In the genomic region with DNA sequence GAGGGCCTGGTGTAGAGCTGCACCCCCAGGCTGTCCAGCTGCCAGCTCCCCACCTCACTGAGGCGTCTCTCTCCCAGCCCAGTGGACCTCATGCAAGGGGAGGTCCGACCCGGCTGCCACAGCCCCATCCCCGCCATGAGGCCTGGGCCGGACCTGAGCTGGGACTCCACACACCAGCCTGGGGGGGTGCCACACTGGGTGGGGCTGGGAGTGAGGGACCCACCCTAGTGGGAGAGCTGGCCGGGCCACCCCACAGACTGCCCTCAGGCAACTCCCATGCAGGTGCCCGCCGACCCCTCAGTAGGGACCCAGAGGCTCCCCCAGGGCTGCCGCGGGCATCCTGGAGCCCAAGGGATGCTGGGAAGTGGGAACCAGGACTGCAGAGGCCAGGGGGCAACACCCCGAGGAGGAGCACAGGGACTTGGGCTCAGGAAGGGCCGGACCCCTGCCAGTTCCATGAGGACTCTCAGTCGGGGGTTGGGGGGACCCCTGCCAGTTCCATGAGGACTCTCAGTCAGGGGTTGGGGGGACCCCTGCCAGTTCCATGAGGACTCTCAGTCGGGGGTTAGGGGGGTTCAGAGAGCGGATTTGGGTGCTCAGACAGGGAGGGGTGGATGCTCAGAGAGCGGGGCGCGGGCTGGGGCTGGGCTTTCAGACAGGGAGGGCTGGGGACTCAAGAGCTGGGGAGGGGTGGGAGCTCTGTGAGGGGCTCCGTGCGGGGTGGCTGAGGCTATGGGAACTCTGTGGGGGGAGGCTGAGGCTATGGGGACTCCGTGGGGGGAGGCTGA, we compare ENCODE assay signal across 23 cellular contexts. TPM values are rescaled to one million over a fixed set of nuclear protein-coding genes. Genes with fewer than 3 reads are reported as not detected.
DNase-seq lines count a peak whose midpoint lies in the region; ATAC-seq and TF ChIP-seq lines count a peak whose summit lies in the region.
"Had no signal": no experiment of that assay in that cellular context is flagged by ENCODE, and none has a peak within 500 bp of the region (broad histone marks: within the 10 kb centered on the region; RNA-seq: fewer than 3 reads in every experiment).

No MANE protein-coding gene starts in this region.

- peak; percentile 58 for DNase-seq in activated CD8-positive, alpha-beta memory T cell treated with anti-CD3 and anti-CD28 coated beads for 24 hours
- no peak for DNase-seq in activated CD8-positive, alpha-beta memory T cell treated with anti-CD3 and anti-CD28 coated beads, Interleukin-2, amount 50 U/mL, for 48 hours
- DNase-seq in H7 = peak; percentile 68
- DNase-seq in glutamatergic neuron = peak; percentile 28
- DNase-seq in psoas muscle = peak; percentile 12 to 38
- DNase-seq in DMS 273 (lab: John Stamatoyannopoulos, UW; ENCODE audit: unreplicated experiment) = no peak
- DNase-seq in WTC11 (ENCODE audit: low spot score) = no peak
- DNase-seq: activated CD8-positive, alpha-beta memory T cell treated with anti-CD3 and anti-CD28 coated beads, Interleukin-2, amount 50 U/mL, for 4 hours; amygdala; effector CD4-positive, alpha-beta T cell; GF-D8; NCI-H1694; NCI-H2227 treated with DMSO at 0.1 percent for 48 hours; NCI-H82; stimulated activated CD4-positive, alpha-beta T cell treated with anti-CD3 and anti-CD28 coated beads, Interleukin-4, amount 100 ng/mL, for 24 hours; T-helper 9 cell had no signal

- H3K4me3 Mint-ChIP-seq in glutamatergic neuron (ENCODE audit: unreplicated experiment) (no peak overlapping the region), WTC11 (no peak overlapping the region)
- H3K4me3 Mint-ChIP-seq: IgD-negative memory B cell had no signal

- H3K4me1 Mint-ChIP-seq in glutamatergic neuron (ENCODE audit: low read depth, unreplicated experiment) (no peaks in the 10 kb centered on the region), WTC11 (no peaks in the 10 kb centered on the region)

- no peak overlapping the region for H3K27ac ChIP-seq in psoas muscle
- H3K27ac ChIP-seq: BLaER1 treated with 17β-estradiol and CSF1 and Interleukin-3, amounts not matched to agents 10 nM and 100 nM; parathyroid adenoma had no signal

- H3K27me3 ChIP-seq in H7 (ENCODE audit: control insufficient read depth, insufficient read depth, low read length) (peaks cover 12% of the 10 kb centered on the region), psoas muscle (ENCODE audit: insufficient read depth in 3 of 3, low read length in 2 of 3) (peaks cover 0 to 48% (median 13%) of the 10 kb centered on the region in 3 donors)

- no peaks in the 10 kb centered on the region for H3K36me3 Mint-ChIP-seq in glutamatergic neuron (ENCODE audit: unreplicated experiment)
- no peaks in the 10 kb centered on the region for H3K36me3 Mint-ChIP-seq in WTC11
- H3K36me3 Mint-ChIP-seq: IgD-negative memory B cell had no signal

- WGBS in psoas muscle, 3 donors = 43 to 57% (median 44%) methylated on average over 18 to 21 of the region's 21 CpGs

- POLR2A ChIA-PET in WTC11 (lab: Charles Lee) = interaction anchor here (0.6 kb wide), 1 partner anchor 9 kb away, joined by 6 read pairs; no protein-coding TSS in a partner anchor

- H3K27ac Mint-ChIP-seq in glutamatergic neuron (ENCODE audit: unreplicated experiment) (no peak overlapping the region), WTC11 (no peak overlapping the region)

- H3K27me3 Mint-ChIP-seq in glutamatergic neuron (ENCODE audit: unreplicated experiment) = peaks cover 4% of the 10 kb centered on the region
- peaks cover 7% of the 10 kb centered on the region; the same call in 1 of the 2 replicates for H3K27me3 Mint-ChIP-seq in WTC11 (ENCODE audit: low read depth)

- CTCF ChIA-PET in WTC11 (lab: Charles Lee) = interaction anchor here (1.3 to 3.2 kb wide), 3 partner anchors 11 to 91 kb away, joined by 4 to 14 read pairs (median 10); no protein-coding TSS in a partner anchor

- ATAC-seq in psoas muscle (peak in 1 of 4 donors; percentile 3), HG03108 (IDR thresholded peaks at IDR 0.05; ENCODE audit: unreplicated experiment) (no peak), WTC11 (no peak)

- H3K9me3 ChIP-seq in psoas muscle = no peaks in the 10 kb centered on the region
- H3K9me3 ChIP-seq: BLaER1 treated with 17β-estradiol and CSF1 and Interleukin-3, amounts not matched to agents 10 nM and 100 nM had no signal

- H3K4me3 ChIP-seq in H7 (ENCODE audit: insufficient read depth, low read depth, low read length) (no peak overlapping the region), psoas muscle (no peak overlapping the region)
- H3K4me3 ChIP-seq: BLaER1 treated with 17β-estradiol and CSF1 and Interleukin-3, amounts not matched to agents 10 nM and 100 nM had no signal

- intact Hi-C loops in psoas muscle (cut with DNase I) = no loop called here

- H3K9me3 Mint-ChIP-seq in glutamatergic neuron (ENCODE audit: unreplicated experiment) (peaks cover 3% of the 10 kb centered on the region), WTC11 (no peaks in the 10 kb centered on the region)
- H3K9me3 Mint-ChIP-seq: IgD-negative memory B cell had no signal

- TF ChIP-seq CTCF in glutamatergic neuron (IDR thresholded peaks at IDR 0.05; ENCODE audit: partially characterized antibody, unreplicated experiment) (no peak), psoas muscle (IDR thresholded peaks at IDR 0.05) (no peak), WTC11 (IDR thresholded peaks at IDR 0.05) (no peak)

- peaks cover 6% of the 10 kb centered on the region for H3K4me1 ChIP-seq in psoas muscle
- H3K4me1 ChIP-seq: parathyroid adenoma had no signal

- H3K36me3 ChIP-seq in H7 (replicated peaks; ENCODE audit: control insufficient read depth, insufficient read depth, low read length) (no peaks in the 10 kb centered on the region), psoas muscle (ENCODE audit: insufficient read depth in 1 of 2, low read depth in 1 of 2) (no peaks in the 10 kb centered on the region)
- H3K36me3 ChIP-seq: BLaER1 treated with 17β-estradiol and CSF1 and Interleukin-3, amounts not matched to agents 10 nM and 100 nM had no signal

TF ChIP-seq in WTC11, 78 proteins besides CTCF, POLR2A, EP300 and RAD21:
- TF ChIP-seq RORB (CRISPR knock-in tag; IDR thresholded peaks at IDR 0.05) = no peak
- TF ChIP-seq GABPB1 (CRISPR knock-in tag; IDR thresholded peaks at IDR 0.05) = no peak
- no peak for TF ChIP-seq FOXP1 (CRISPR knock-in tag; IDR thresholded peaks at IDR 0.05; ENCODE audit: borderline replicate concordance)
- TF ChIP-seq, protein P1, sequence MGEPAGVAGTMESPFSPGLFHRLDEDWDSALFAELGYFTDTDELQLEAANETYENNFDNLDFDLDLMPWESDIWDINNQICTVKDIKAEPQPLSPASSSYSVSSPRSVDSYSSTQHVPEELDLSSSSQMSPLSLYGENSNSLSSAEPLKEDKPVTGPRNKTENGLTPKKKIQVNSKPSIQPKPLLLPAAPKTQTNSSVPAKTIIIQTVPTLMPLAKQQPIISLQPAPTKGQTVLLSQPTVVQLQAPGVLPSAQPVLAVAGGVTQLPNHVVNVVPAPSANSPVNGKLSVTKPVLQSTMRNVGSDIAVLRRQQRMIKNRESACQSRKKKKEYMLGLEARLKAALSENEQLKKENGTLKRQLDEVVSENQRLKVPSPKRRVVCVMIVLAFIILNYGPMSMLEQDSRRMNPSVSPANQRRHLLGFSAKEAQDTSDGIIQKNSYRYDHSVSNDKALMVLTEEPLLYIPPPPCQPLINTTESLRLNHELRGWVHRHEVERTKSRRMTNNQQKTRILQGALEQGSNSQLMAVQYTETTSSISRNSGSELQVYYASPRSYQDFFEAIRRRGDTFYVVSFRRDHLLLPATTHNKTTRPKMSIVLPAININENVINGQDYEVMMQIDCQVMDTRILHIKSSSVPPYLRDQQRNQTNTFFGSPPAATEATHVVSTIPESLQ (CRISPR knock-in tag; IDR thresholded peaks at IDR 0.05) = no peak

RNA-seq across cellular contexts. Expression of a gene that starts 1.2 kb away (rescaled TPM):
- total RNA-seq in H7 (2014; rRNA removed; shearing (Covaris generic)) = not detected in 2 replicates
- total RNA-seq in glutamatergic neuron (ENCODE audit: unreplicated experiment) (not detected), psoas muscle (not detected), WTC11 (2021) (not detected in 3 replicates)
- polyA plus RNA-seq in psoas muscle = not detected
- total RNA-seq: A673, lung microvascular endothelial cell, SK-MEL-5 had no signal
- polyA plus RNA-seq: IgD-negative memory B cell had no signal

RNA-seq across cellular contexts. Expression of a gene that starts 40.5 kb away (rescaled TPM):
- total RNA-seq in H7 (2014; rRNA removed; shearing (Covaris generic)) = 29.3 and 32.0 TPM in 2 replicates
- total RNA-seq in glutamatergic neuron (ENCODE audit: unreplicated experiment) (24.5 TPM), psoas muscle (1 to 10 TPM; 1.5 to 3.5 (median 2.6) TPM), WTC11 (2021) (13.9 to 17.8 TPM (median 14.0 TPM) in 3 replicates)
- 1 to 10 TPM; 4.1 to 6.7 (median 4.3) TPM for polyA plus RNA-seq in psoas muscle

RNA-seq across cellular contexts. Expression of a gene that starts 55.4 kb away (rescaled TPM):
- total RNA-seq in H7 (2014; rRNA removed; shearing (Covaris generic)) = 126 and 130 TPM in 2 replicates
- total RNA-seq in glutamatergic neuron (ENCODE audit: unreplicated experiment) (914 TPM), psoas muscle (1 to 10 TPM; 3.4 to 5.4 (median 4.6) TPM), WTC11 (2021) (184 to 198 TPM (median 186 TPM) in 3 replicates)
- polyA plus RNA-seq in psoas muscle = 1 to 10 TPM; 1.3 to 3.0 (median 1.4) TPM

Comparison
In these comparisons a context has a peak if more than half of its experiments do, and no peak if none do; other contexts are left out.
1. DNase-seq: peak in activated CD8-positive, alpha-beta memory T cell treated with anti-CD3 and anti-CD28 coated beads for 24 hours (single experiment), H7 (single experiment), glutamatergic neuron (single experiment) and psoas muscle (2 of 2); none in activated CD8-positive, alpha-beta memory T cell treated with anti-CD3 and anti-CD28 coated beads, Interleukin-2, amount 50 U/mL, for 48 hours (single experiment), DMS 273 (single experiment) and WTC11 (single experiment).
2. RNA of a gene that starts 55.4 kb away (total RNA-seq): 914 TPM in glutamatergic neuron (single experiment), 184 to 198 TPM in WTC11 and 126 to 130 TPM in H7; 3.4 to 5.4 TPM in psoas muscle; every median in the first group is over 10 times any median in the second.